ENCODE assay signal across 1 cellular context in the genomic region with DNA sequence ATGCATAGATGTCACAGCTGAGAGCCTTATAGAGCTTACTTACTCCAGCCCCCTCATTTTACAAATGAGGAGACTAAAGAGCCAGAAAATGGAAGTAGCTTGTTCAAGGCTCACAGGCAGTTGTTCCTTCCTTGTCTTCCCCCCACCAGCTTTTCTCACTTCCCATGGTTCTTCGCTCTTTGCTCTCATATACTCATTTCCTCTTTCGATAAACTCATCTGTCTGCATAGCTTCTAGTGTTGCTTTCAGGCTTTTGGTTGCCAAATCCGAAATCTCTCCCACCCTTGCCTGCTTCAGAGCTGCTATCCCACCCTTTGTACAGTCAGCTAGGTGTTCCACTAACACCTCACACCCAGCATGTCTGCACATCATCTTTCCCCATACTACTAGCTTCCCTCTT.
TF ChIP-seq lines count a peak whose summit lies in the region.

No MANE protein-coding gene starts in this region.

TF ChIP-seq in WTC11, 78 proteins besides CTCF, POLR2A, EP300 and RAD21 (continued from another document):
- TF ChIP-seq, protein P1, sequence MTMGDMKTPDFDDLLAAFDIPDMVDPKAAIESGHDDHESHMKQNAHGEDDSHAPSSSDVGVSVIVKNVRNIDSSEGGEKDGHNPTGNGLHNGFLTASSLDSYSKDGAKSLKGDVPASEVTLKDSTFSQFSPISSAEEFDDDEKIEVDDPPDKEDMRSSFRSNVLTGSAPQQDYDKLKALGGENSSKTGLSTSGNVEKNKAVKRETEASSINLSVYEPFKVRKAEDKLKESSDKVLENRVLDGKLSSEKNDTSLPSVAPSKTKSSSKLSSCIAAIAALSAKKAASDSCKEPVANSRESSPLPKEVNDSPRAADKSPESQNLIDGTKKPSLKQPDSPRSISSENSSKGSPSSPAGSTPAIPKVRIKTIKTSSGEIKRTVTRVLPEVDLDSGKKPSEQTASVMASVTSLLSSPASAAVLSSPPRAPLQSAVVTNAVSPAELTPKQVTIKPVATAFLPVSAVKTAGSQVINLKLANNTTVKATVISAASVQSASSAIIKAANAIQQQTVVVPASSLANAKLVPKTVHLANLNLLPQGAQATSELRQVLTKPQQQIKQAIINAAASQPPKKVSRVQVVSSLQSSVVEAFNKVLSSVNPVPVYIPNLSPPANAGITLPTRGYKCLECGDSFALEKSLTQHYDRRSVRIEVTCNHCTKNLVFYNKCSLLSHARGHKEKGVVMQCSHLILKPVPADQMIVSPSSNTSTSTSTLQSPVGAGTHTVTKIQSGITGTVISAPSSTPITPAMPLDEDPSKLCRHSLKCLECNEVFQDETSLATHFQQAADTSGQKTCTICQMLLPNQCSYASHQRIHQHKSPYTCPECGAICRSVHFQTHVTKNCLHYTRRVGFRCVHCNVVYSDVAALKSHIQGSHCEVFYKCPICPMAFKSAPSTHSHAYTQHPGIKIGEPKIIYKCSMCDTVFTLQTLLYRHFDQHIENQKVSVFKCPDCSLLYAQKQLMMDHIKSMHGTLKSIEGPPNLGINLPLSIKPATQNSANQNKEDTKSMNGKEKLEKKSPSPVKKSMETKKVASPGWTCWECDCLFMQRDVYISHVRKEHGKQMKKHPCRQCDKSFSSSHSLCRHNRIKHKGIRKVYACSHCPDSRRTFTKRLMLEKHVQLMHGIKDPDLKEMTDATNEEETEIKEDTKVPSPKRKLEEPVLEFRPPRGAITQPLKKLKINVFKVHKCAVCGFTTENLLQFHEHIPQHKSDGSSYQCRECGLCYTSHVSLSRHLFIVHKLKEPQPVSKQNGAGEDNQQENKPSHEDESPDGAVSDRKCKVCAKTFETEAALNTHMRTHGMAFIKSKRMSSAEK (CRISPR knock-in tag; IDR thresholded peaks at IDR 0.05; ENCODE audit: borderline replicate concordance), result no peak
- no peak for TF ChIP-seq CBFB (CRISPR knock-in tag; IDR thresholded peaks at IDR 0.05; ENCODE audit: low read depth)
TF ChIP-seq in WTC11: peak in this region for 0.
